ENCODE assay signal across 26 cellular contexts in the genomic region with DNA sequence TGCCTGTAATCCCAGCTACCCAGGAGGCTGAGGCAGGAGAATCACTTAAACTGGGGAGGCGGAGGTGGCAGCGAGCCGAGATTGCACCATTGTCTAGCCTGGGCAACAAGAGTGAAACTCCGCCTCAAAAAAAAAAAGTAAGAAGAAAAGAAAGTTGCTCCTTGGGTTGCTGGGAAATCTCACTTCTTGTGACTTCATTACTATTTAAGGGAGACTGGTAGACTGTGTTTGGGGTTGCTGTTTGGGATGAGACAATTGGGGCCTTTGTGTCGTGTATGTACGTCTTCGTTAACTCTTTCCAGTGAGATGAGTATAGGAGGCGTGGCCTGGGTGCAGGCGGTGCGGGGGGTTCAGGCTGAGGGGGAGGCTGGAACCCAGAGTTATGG. TPM values are rescaled to one million over a fixed set of nuclear protein-coding genes. Genes with fewer than 3 reads are reported as not detected.
DNase-seq lines count a peak whose midpoint lies in the region; ATAC-seq and TF ChIP-seq lines count a peak whose summit lies in the region.
"Had no signal": no experiment of that assay in that cellular context is flagged by ENCODE, and none has a peak within 500 bp of the region (broad histone marks: within the 10 kb centered on the region; RNA-seq: fewer than 3 reads in every experiment).

No MANE protein-coding gene starts in this region.

- no peak overlapping the region for H3K4me3 Mint-ChIP-seq in endodermal cell
- H3K4me3 Mint-ChIP-seq in neural progenitor cell = no peak overlapping the region
- H3K4me3 Mint-ChIP-seq: activated naive CD4-positive, alpha-beta T cell treated with anti-CD3 and anti-CD28 coated beads, Interleukin-2, amount 10 ng/mL, durations not matched to agents 7 days and 5 days; activated T-cell treated with anti-CD3 and anti-CD28 coated beads, Interleukin-2, amount 50 U/mL, for 24 hours; naive thymus-derived CD8-positive, alpha-beta T cell; stimulated activated naive CD8-positive, alpha-beta T cell treated with anti-CD3 and anti-CD28 coated beads, Interleukin-15, amount 100 ng/mL, for 72 hours had no signal

- H3K27me3 Mint-ChIP-seq in endodermal cell (ENCODE audit: insufficient read depth) = no peaks in the 10 kb centered on the region
- peaks cover 2% of the 10 kb centered on the region for H3K27me3 Mint-ChIP-seq in neural progenitor cell (ENCODE audit: insufficient read depth, low read depth)
- H3K27me3 Mint-ChIP-seq: activated naive CD4-positive, alpha-beta T cell treated with anti-CD3 and anti-CD28 coated beads, Interleukin-2, amount 10 ng/mL, durations not matched to agents 7 days and 5 days; activated T-cell treated with anti-CD3 and anti-CD28 coated beads, Interleukin-2, amount 50 U/mL, for 24 hours; naive thymus-derived CD8-positive, alpha-beta T cell; stimulated activated naive CD8-positive, alpha-beta T cell treated with anti-CD3 and anti-CD28 coated beads, Interleukin-15, amount 100 ng/mL, for 72 hours had no signal

- H3K27me3 ChIP-seq in left ventricle myocardium inferior (ENCODE audit: low read depth) (no peaks in the 10 kb centered on the region), right atrium auricular region (no peaks in the 10 kb centered on the region), endodermal cell (ENCODE audit: control insufficient read depth, insufficient read depth, low read length, poor library complexity, severe bottlenecking) (no peaks in the 10 kb centered on the region), neural progenitor cell (no peaks in the 10 kb centered on the region)
- H3K27me3 ChIP-seq: colonic mucosa had no signal

- H3K36me3 ChIP-seq in left ventricle myocardium inferior (peaks cover 21% of the 10 kb centered on the region), right atrium auricular region (peaks cover 14% of the 10 kb centered on the region), endodermal cell (ENCODE audit: control insufficient read depth, insufficient read depth, low read length) (peaks cover 18% of the 10 kb centered on the region), neural progenitor cell (no peaks in the 10 kb centered on the region)
- H3K36me3 ChIP-seq: colonic mucosa had no signal

- H3K9ac ChIP-seq in endodermal cell (ENCODE audit: extremely low read depth, low read length, poor library complexity, severe bottlenecking) (no peak overlapping the region), neural progenitor cell (no peak overlapping the region)

- CTCF ChIA-PET in HEK293T (lab: Yijun Ruan, JAX) = interaction anchor here (0.5 kb wide), 1 partner anchor 53 kb away, joined by 10 read pairs; no protein-coding TSS in a partner anchor

- peaks cover 100% of the 10 kb centered on the region for H3K4me1 ChIP-seq in left ventricle myocardium inferior
- peaks cover 0 to 100% of the 10 kb centered on the region in 2 donors for H3K4me1 ChIP-seq in right atrium auricular region
- H3K4me1 ChIP-seq in endodermal cell (ENCODE audit: control insufficient read depth, insufficient read depth, low read length) = peaks cover 25% of the 10 kb centered on the region
- peaks cover 16% of the 10 kb centered on the region for H3K4me1 ChIP-seq in neural progenitor cell

- intact Hi-C loops in left ventricle myocardium inferior (cut with micrococcal nuclease) = no loop called here

- no peak for DNase-seq in left ventricle myocardium inferior
- no peak for DNase-seq in right atrium auricular region (ENCODE audit: low spot score)
- peak; percentile 73 for DNase-seq in endodermal cell
- DNase-seq in neural progenitor cell (ENCODE audit: low spot score) = no peak
- DNase-seq in HEK293T (ENCODE audit: extremely low spot score) = no peak
- DNase-seq in NCI-H2107 treated with DMSO at 0.1 percent for 48 hours (lab: John Stamatoyannopoulos, UW; ENCODE audit: unreplicated experiment) = no peak
- no peak for DNase-seq in stimulated activated naive CD4-positive, alpha-beta T cell (lab: John Stamatoyannopoulos, UW)
- DNase-seq: activated naive CD4-positive, alpha-beta T cell treated with anti-CD3 and anti-CD28 coated beads, Interleukin-2, amount 10 ng/mL, durations not matched to agents 7 days and 5 days; activated T-cell treated with anti-CD3 and anti-CD28 coated beads, Interleukin-2, amount 50 U/mL, for 24 hours; aorta; Calu3; colonic mucosa; hippocampal formation; islet precursor cell; mesendoderm; naive thymus-derived CD8-positive, alpha-beta T cell; NCI-H1105; NCI-H2029 treated with DMSO at 0.1 percent for 48 hours; small intestine; stimulated activated CD4-positive, alpha-beta T cell treated with anti-CD3 and anti-CD28 coated beads, Interleukin-4, amount 100 ng/mL, for 24 hours; stimulated activated naive CD8-positive, alpha-beta T cell treated with anti-CD3 and anti-CD28 coated beads, Interleukin-15, amount 100 ng/mL, for 72 hours; T-helper 9 cell had no signal

- H4K20me1 ChIP-seq in neural progenitor cell (ENCODE audit: low read depth) = peaks cover 57% of the 10 kb centered on the region

- peaks cover 9% of the 10 kb centered on the region for H3K36me3 Mint-ChIP-seq in endodermal cell (ENCODE audit: low read depth)
- peaks cover 5% of the 10 kb centered on the region for H3K36me3 Mint-ChIP-seq in neural progenitor cell
- H3K36me3 Mint-ChIP-seq: activated naive CD4-positive, alpha-beta T cell treated with anti-CD3 and anti-CD28 coated beads, Interleukin-2, amount 10 ng/mL, durations not matched to agents 7 days and 5 days; naive thymus-derived CD8-positive, alpha-beta T cell had no signal

- H3K9me3 ChIP-seq in left ventricle myocardium inferior (replicated peaks) = no peaks in the 10 kb centered on the region
- no peaks in the 10 kb centered on the region for H3K9me3 ChIP-seq in right atrium auricular region
- H3K9me3 ChIP-seq in endodermal cell (ENCODE audit: control insufficient read depth, low read length) = no peaks in the 10 kb centered on the region
- H3K9me3 ChIP-seq in neural progenitor cell (ENCODE audit: low read depth) = no peaks in the 10 kb centered on the region
- H3K9me3 ChIP-seq: colonic mucosa, HAP-1 had no signal

- H3K9me3 Mint-ChIP-seq in endodermal cell = no peaks in the 10 kb centered on the region
- no peaks in the 10 kb centered on the region for H3K9me3 Mint-ChIP-seq in neural progenitor cell
- H3K9me3 Mint-ChIP-seq: activated naive CD4-positive, alpha-beta T cell treated with anti-CD3 and anti-CD28 coated beads, Interleukin-2, amount 10 ng/mL, durations not matched to agents 7 days and 5 days; activated T-cell treated with anti-CD3 and anti-CD28 coated beads, Interleukin-2, amount 50 U/mL, for 24 hours; naive thymus-derived CD8-positive, alpha-beta T cell; stimulated activated naive CD8-positive, alpha-beta T cell treated with anti-CD3 and anti-CD28 coated beads, Interleukin-15, amount 100 ng/mL, for 72 hours had no signal

- H3K27ac Mint-ChIP-seq in endodermal cell (peak overlapping the region; percentile 1), neural progenitor cell (no peak overlapping the region)
- H3K27ac Mint-ChIP-seq: activated naive CD4-positive, alpha-beta T cell treated with anti-CD3 and anti-CD28 coated beads, Interleukin-2, amount 10 ng/mL, durations not matched to agents 7 days and 5 days; activated T-cell treated with anti-CD3 and anti-CD28 coated beads, Interleukin-2, amount 50 U/mL, for 24 hours; naive thymus-derived CD8-positive, alpha-beta T cell; stimulated activated naive CD8-positive, alpha-beta T cell treated with anti-CD3 and anti-CD28 coated beads, Interleukin-15, amount 100 ng/mL, for 72 hours had no signal

- no peak overlapping the region for H2AFZ ChIP-seq in neural progenitor cell (replicated peaks)

- H3F3A ChIP-seq in neural progenitor cell (ENCODE audit: low read depth) = peaks cover 15% of the 10 kb centered on the region

- TF ChIP-seq CTCF in left ventricle myocardium inferior (IDR thresholded peaks at IDR 0.05; ENCODE audit: borderline replicate concordance) = no peak
- no peak for TF ChIP-seq CTCF in right atrium auricular region (IDR thresholded peaks at IDR 0.05)
- no peak for TF ChIP-seq CTCF in endodermal cell (conservative IDR thresholded peaks at IDR 0.05)
- TF ChIP-seq CTCF in neural progenitor cell (IDR thresholded peaks at IDR 0.05) = no peak

- no peak overlapping the region for H3K4me3 ChIP-seq in left ventricle myocardium inferior
- no peak overlapping the region for H3K4me3 ChIP-seq in right atrium auricular region
- no peak overlapping the region for H3K4me3 ChIP-seq in endodermal cell (ENCODE audit: low read length)
- H3K4me3 ChIP-seq in neural progenitor cell = no peak overlapping the region
- H3K4me3 ChIP-seq: colonic mucosa, HAP-1 had no signal

- peaks cover 39% of the 10 kb centered on the region for H3K4me1 Mint-ChIP-seq in endodermal cell
- H3K4me1 Mint-ChIP-seq in neural progenitor cell = peaks cover 48% of the 10 kb centered on the region
- H3K4me1 Mint-ChIP-seq: activated naive CD4-positive, alpha-beta T cell treated with anti-CD3 and anti-CD28 coated beads, Interleukin-2, amount 10 ng/mL, durations not matched to agents 7 days and 5 days; naive thymus-derived CD8-positive, alpha-beta T cell; stimulated activated naive CD8-positive, alpha-beta T cell treated with anti-CD3 and anti-CD28 coated beads, Interleukin-15, amount 100 ng/mL, for 72 hours had no signal

- ATAC-seq in HG02885 (IDR thresholded peaks at IDR 0.05; ENCODE audit: poor library complexity, unreplicated experiment) = no peak
- ATAC-seq: activated CD4-positive, CD25-positive, alpha-beta regulatory T cell treated with anti-CD3 and anti-CD28 coated beads, Interleukin-2, amount 50 U/mL, for 24 hours; naive thymus-derived CD8-positive, alpha-beta T cell; SK-N-SH treated with all-trans-retinoic acid at 6 μM for 48 hours; stimulated activated naive CD8-positive, alpha-beta T cell treated with anti-CD3 and anti-CD28 coated beads, Interleukin-15, amount 100 ng/mL, for 72 hours had no signal

- H3K27ac ChIP-seq in left ventricle myocardium inferior (replicated peaks) = peak overlapping the region; percentile 54
- H3K27ac ChIP-seq in right atrium auricular region = no peak overlapping the region
- H3K27ac ChIP-seq in endodermal cell (ENCODE audit: low read depth, low read length) = no peak overlapping the region
- H3K27ac ChIP-seq in neural progenitor cell = peak overlapping the region; percentile 10
- H3K27ac ChIP-seq: colonic mucosa had no signal

- POLR2A ChIA-PET in HEK293T (lab: Yijun Ruan, JAX) = no interaction called here

- WGBS in endodermal cell (ENCODE audit: insufficient coverage in 1 of 2, insufficient read length in 1 of 2), 2 experiments = 93 to 94% methylated on average over 3 to 10 of the region's 10 CpGs

- no peak overlapping the region for H3K4me2 ChIP-seq in neural progenitor cell

- H3K79me2 ChIP-seq in neural progenitor cell (ENCODE audit: low read depth) = peaks cover 72% of the 10 kb centered on the region

TF ChIP-seq in HEK293T, 16 proteins besides CTCF, POLR2A, EP300 and RAD21 (continues in another document):
- no peak for TF ChIP-seq LEF1 (IDR thresholded peaks at IDR 0.05; ENCODE audit: borderline replicate concordance)
- TF ChIP-seq ARNT (IDR thresholded peaks at IDR 0.05) = no peak

RNA-seq across cellular contexts. Expression of gene NDST1, which starts 11.6 kb away (rescaled TPM):
- total RNA-seq in left ventricle myocardium inferior = 58.9 TPM
- total RNA-seq in right atrium auricular region = 10 to 100 TPM; 81.4 to 91.8 TPM
- 10 to 100 TPM; 53.3 to 71.7 TPM for total RNA-seq in endodermal cell
- 40.7 TPM for polyA plus RNA-seq in endodermal cell (2013, experiment 1 of 2)
- polyA plus RNA-seq in endodermal cell (2013, experiment 2 of 2) = 37.5 TPM
- total RNA-seq in neural progenitor cell (ENCODE audit: low replicate concordance) = 22.9 and 45.6 TPM in 2 replicates

Comparison
In these comparisons a context has a peak if more than half of its experiments do, and no peak if none do; other contexts are left out.
1. H3K27ac ChIP-seq: peak in left ventricle myocardium inferior (single experiment) and neural progenitor cell (single experiment); none in right atrium auricular region (0 of 2) and endodermal cell (single experiment).